8 cellular contexts compared by ENCODE assay signal in genomic region chr9:93134740-93135444, GRCh38.
DNase-seq lines count a peak whose midpoint lies in the region; ATAC-seq and TF ChIP-seq lines count a peak whose summit lies in the region.

No MANE protein-coding gene starts in this region.

- H3K9ac ChIP-seq in HUES6 (ENCODE audit: low read length) (peak overlapping the region; percentile 55), mucosa of stomach (ENCODE audit: low read length) (peak overlapping the region; percentile 76)

- no peak overlapping the region for H3K27ac ChIP-seq in HUES6 (ENCODE audit: low read depth, low read length)

- TF ChIP-seq CTCF in AG04449 (IDR thresholded peaks at IDR 0.05; ENCODE audit: insufficient read depth, low read length, missing control alignments): no peak

- H3K36me3 Mint-ChIP-seq in central memory CD8-positive, alpha-beta T cell (ENCODE audit: insufficient read depth): peaks cover 24% of the 10 kb centered on the region

- H3K4me3 ChIP-seq in AG04449 (ENCODE audit: low read depth, low read length) (peak overlapping the region; percentile 72), HUES6 (ENCODE audit: low read depth, low read length) (peak overlapping the region; percentile 81), mucosa of stomach (ENCODE audit: low read length) (peak overlapping the region; percentile 31)

- CTCF ChIA-PET in AG04449 (lab: Yijun Ruan, JAX): no interaction called here

- no peaks in the 10 kb centered on the region for H3K9me3 Mint-ChIP-seq in central memory CD8-positive, alpha-beta T cell

- H3K36me3 ChIP-seq in HUES6 (ENCODE audit: control insufficient read depth, insufficient read depth, low read length) (no peaks in the 10 kb centered on the region), mucosa of stomach (ENCODE audit: control insufficient read depth, insufficient read depth, low read length) (no peaks in the 10 kb centered on the region)

- peak overlapping the region; percentile 98 for H3K27ac Mint-ChIP-seq in central memory CD8-positive, alpha-beta T cell (ENCODE audit: low read depth)

- peak overlapping the region; percentile 86 for H3K4me3 Mint-ChIP-seq in central memory CD8-positive, alpha-beta T cell

- H3K9me3 ChIP-seq in HUES6 (ENCODE audit: control insufficient read depth, insufficient read depth, low read depth, low read length) (0 out of 2 replicates have a peak, but pooled peaks cover 2% of the 10 kb centered on the region), mucosa of stomach (ENCODE audit: control insufficient read depth, low read length) (no peaks in the 10 kb centered on the region)

- H3K27me3 Mint-ChIP-seq in central memory CD8-positive, alpha-beta T cell: no peaks in the 10 kb centered on the region

- peaks cover 41% of the 10 kb centered on the region for H3K4me1 Mint-ChIP-seq in central memory CD8-positive, alpha-beta T cell

- peaks cover 11% of the 10 kb centered on the region for H3K27me3 ChIP-seq in HUES6 (ENCODE audit: control insufficient read depth, insufficient read depth, low read length)
- H3K27me3 ChIP-seq in mucosa of stomach (ENCODE audit: control insufficient read depth, insufficient read depth, low read length): peaks cover 5% of the 10 kb centered on the region

- POLR2A ChIA-PET in AG04449 (lab: Yijun Ruan, JAX): interaction anchor here (1.2 kb wide), 1 partner anchor 39 kb away, joined by 4 read pairs; the partner anchor contains the start of gene CARD19

- ATAC-seq in central memory CD8-positive, alpha-beta T cell (replicated peaks; ENCODE audit: extremely low read depth, poor library complexity, severe bottlenecking): no peak
- ATAC-seq in GM18868 (IDR thresholded peaks at IDR 0.05; ENCODE audit: unreplicated experiment): no peak
- no peak for ATAC-seq in HG03039 (IDR thresholded peaks at IDR 0.05; ENCODE audit: unreplicated experiment)
- ATAC-seq in GM18873 (IDR thresholded peaks at IDR 0.05; ENCODE audit: low FRiP score, unreplicated experiment): no peak

- DNase-seq in AG04449 (ENCODE audit: low read depth, low spot score) (no peak), LoVo (ENCODE audit: low spot score) (no peak)
- no peak for DNase-seq in central memory CD8-positive, alpha-beta T cell (ENCODE audit: low spot score in 2 of 2)

- H3K4me1 ChIP-seq in HUES6 (ENCODE audit: control insufficient read depth, insufficient read depth, low read length) (peaks cover 31% of the 10 kb centered on the region), mucosa of stomach (ENCODE audit: control insufficient read depth, insufficient read depth, low read length) (peaks cover 30% of the 10 kb centered on the region)

Comparison
In these comparisons a context has a peak if more than half of its experiments do, and no peak if none do; other contexts are left out.
1. H3K4me3 ChIP-seq: peak in every context shown above with its lines; median percentile 81 in HUES6; 72 in AG04449; 31 in mucosa of stomach.